ENCODE assay signal across 33 cellular contexts in the genomic region with DNA sequence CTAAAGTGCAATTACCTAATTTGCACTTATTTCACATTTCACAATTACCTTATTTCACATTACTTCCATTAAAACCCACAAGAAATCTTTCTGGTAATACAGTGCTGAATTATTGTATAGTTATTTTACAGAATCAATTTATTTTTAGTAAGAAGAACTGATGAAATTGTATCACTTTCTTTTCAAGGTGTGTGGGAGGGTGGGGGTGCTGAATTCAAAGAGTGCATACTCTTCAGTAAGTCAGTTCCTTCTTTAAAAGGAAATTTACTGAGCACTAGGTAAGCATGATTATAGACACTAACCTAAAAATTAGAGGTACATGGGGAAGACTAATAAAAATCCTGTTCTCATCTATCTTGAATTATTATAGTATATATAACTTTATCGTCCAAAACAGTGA.
"Had no signal": no experiment of that assay in that cellular context is flagged by ENCODE, and none has a peak within 500 bp of the region (broad histone marks: within the 10 kb centered on the region; RNA-seq: fewer than 3 reads in every experiment).

No MANE protein-coding gene starts in this region.

- H3K27ac ChIP-seq: KMS-11 had no signal

- DNase-seq: Karpas-422, Kasumi-1, MG63, MM.1S, MV-4-11, NCI-H1048, NCI-H1092, NCI-H1092 treated with DMSO at 0.1 percent for 48 hours, NCI-H1105, NCI-H1105 treated with DMSO at 0.1 percent for 48 hours, NCI-H1417 treated with DMSO at 0.1 percent for 48 hours, NCI-H1436, NCI-H1436 treated with DMSO at 0.1 percent for 48 hours, NCI-H146, NCI-H1694, NCI-H1694 treated with DMSO at 0.1 percent for 48 hours, NCI-H187, NCI-H187 treated with DMSO at 0.1 percent for 48 hours, NCI-H1930, NCI-H2029, NCI-H2029 treated with DMSO at 0.1 percent for 48 hours, NCI-H2081, NCI-H2081 treated with DMSO at 0.1 percent for 48 hours, NCI-H2107, NCI-H2171, NCI-H2171 treated with DMSO at 0.1 percent for 48 hours, NCI-H2227 treated with DMSO at 0.1 percent for 48 hours, NCI-H226, NCI-H345, NCI-H446, NCI-H446 treated with DMSO at 0.1 percent for 48 hours, NCI-H510A had no signal

- H3K27me3 ChIP-seq: MG63 had no signal

- H3K36me3 ChIP-seq: MG63 had no signal

- H3K9me3 ChIP-seq: MG63 had no signal

- H3K4me2 ChIP-seq: KMS-11 had no signal

- H3K9ac ChIP-seq: KMS-11 had no signal

- H3K4me3 ChIP-seq: MG63 had no signal
